In the genomic region with DNA sequence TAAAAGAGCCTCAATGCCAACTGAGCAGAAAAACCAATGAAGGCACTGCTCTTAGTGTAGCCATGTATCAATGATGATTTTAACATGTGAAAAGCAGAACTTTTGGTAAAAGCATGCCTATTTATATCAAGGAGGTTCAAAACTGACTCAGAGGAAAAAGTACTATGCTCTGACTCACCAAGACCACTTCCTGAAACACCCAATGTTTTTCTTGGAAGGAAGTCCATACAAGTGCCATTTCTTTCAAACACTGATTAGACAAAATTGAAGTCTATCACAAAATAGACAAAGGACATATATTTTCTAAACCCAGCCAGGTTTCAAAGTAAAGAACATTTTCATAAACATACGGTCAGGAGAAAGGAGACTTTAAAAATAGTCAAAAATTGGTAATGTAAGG, we compare ENCODE assay signal across 8 cellular contexts.
DNase-seq lines count a peak whose midpoint lies in the region; ATAC-seq, FAIRE-seq and TF ChIP-seq lines count a peak whose summit lies in the region.

No MANE protein-coding gene starts in this region.

- H3K4me1 Mint-ChIP-seq in activated naive CD8-positive, alpha-beta T cell treated with anti-CD3 and anti-CD28 coated beads for 36 hours = peaks cover 25% of the 10 kb centered on the region

- H3K4me3 Mint-ChIP-seq in activated naive CD8-positive, alpha-beta T cell treated with anti-CD3 and anti-CD28 coated beads for 36 hours = no peak overlapping the region

- WGBS in A549 (ENCODE audit: missing lambda C conversion rate) = 32% methylated on average over 1 of the region's 1 CpG

- H3K27ac ChIP-seq in A549 (peak overlapping the region; percentile 30 to 49; a peak in 5 of 6 replicates), keratinocyte (ENCODE audit: control insufficient read depth, insufficient read depth, low read length) (peak overlapping the region; percentile 55), uterus (peak overlapping the region; percentile 82 to 95)

- H4K20me1 ChIP-seq in keratinocyte (ENCODE audit: control insufficient read depth, extremely low read depth, insufficient read depth, low read length) = no peaks in the 10 kb centered on the region

- H3K79me2 ChIP-seq in keratinocyte (ENCODE audit: control insufficient read depth, insufficient read depth, low read length) = no peaks in the 10 kb centered on the region

- POLR2A ChIA-PET in A549 (lab: Yijun Ruan, JAX) = no interaction called here

- H3K36me3 Mint-ChIP-seq in activated naive CD8-positive, alpha-beta T cell treated with anti-CD3 and anti-CD28 coated beads for 36 hours = no peaks in the 10 kb centered on the region

- dilution Hi-C loops in keratinocyte (cut with MboI; ENCODE audit: extremely low pct_ligation_motif_present, low sequenced_read_pairs) = no loop called here

- H3K4me3 ChIP-seq in A549 (no peak overlapping the region), keratinocyte (ENCODE audit: control insufficient read depth in 2 of 3, extremely low read depth in 1 of 3, insufficient read depth in 2 of 3, low read depth in 1 of 3, low read length in 3 of 3) (no peak overlapping the region), uterus (no peak overlapping the region)

- peak overlapping the region; percentile 69 for H3K27ac Mint-ChIP-seq in activated naive CD8-positive, alpha-beta T cell treated with anti-CD3 and anti-CD28 coated beads for 36 hours

- intact Hi-C loops in uterus (cut with DNase I; ENCODE audit: low total_unique reads) = no loop called here

- no peaks in the 10 kb centered on the region for H3K9me3 Mint-ChIP-seq in activated naive CD8-positive, alpha-beta T cell treated with anti-CD3 and anti-CD28 coated beads for 36 hours

- TF ChIP-seq POLR2A in A549 (IDR thresholded peaks at IDR 0.05; ENCODE audit: low read length) (no peak), uterus (IDR thresholded peaks at IDR 0.05) (no peak)

- TF ChIP-seq CTCF in A549 (IDR thresholded peaks at IDR 0.05) = no peak
- no peak for TF ChIP-seq CTCF in keratinocyte (optimal IDR thresholded peaks at IDR 0.05 in 1 of 3, IDR thresholded peaks at IDR 0.05 in 1 of 3, conservative IDR thresholded peaks at IDR 0.05 in 1 of 3; ENCODE audit: extremely low read depth in 1 of 3, insufficient read depth in 2 of 3, low read length in 3 of 3)
- no peak for TF ChIP-seq CTCF in uterus (IDR thresholded peaks at IDR 0.05)

- FAIRE-seq in A549 (lab: Jason Lieb, UNC) = peak; percentile 68
- peak; percentile 97 for FAIRE-seq in keratinocyte (lab: Jason Lieb, UNC)

- H3K9me1 ChIP-seq in keratinocyte (ENCODE audit: control insufficient read depth, extremely low read depth, insufficient read depth, low read length) = no peaks in the 10 kb centered on the region

- H3K4me2 ChIP-seq in A549 = peak overlapping the region; percentile 57
- peak overlapping the region; percentile 39 for H3K4me2 ChIP-seq in keratinocyte (ENCODE audit: control insufficient read depth, extremely low read depth, insufficient read depth, low read depth, low read length)

- no peak overlapping the region for H3K9ac ChIP-seq in keratinocyte (ENCODE audit: control insufficient read depth, extremely low read depth, insufficient read depth, low read length)

- no peak for TF ChIP-seq RAD21 in A549 (conservative IDR thresholded peaks at IDR 0.05 in 1 of 2, IDR thresholded peaks at IDR 0.05 in 1 of 2)

- no peak for TF ChIP-seq EP300 in A549 (IDR thresholded peaks at IDR 0.05)

- CTCF ChIA-PET in A549 (lab: Yijun Ruan, JAX) = no interaction called here

- H3K27me3 Mint-ChIP-seq in activated naive CD8-positive, alpha-beta T cell treated with anti-CD3 and anti-CD28 coated beads for 36 hours = no peaks in the 10 kb centered on the region

- no peaks in the 10 kb centered on the region for H3K27me3 ChIP-seq in keratinocyte (ENCODE audit: control insufficient read depth, extremely low read depth, insufficient read depth, low read length)
- H3K27me3 ChIP-seq in uterus = no peaks in the 10 kb centered on the region

- H3K4me1 ChIP-seq in A549 (peaks cover 56% of the 10 kb centered on the region), keratinocyte (ENCODE audit: control insufficient read depth, extremely low read depth, insufficient read depth, low read length) (peaks cover 26% of the 10 kb centered on the region), uterus (peaks cover 11 to 17% of the 10 kb centered on the region in 2 donors)

- H3K9me3 ChIP-seq in A549 (no peaks in the 10 kb centered on the region), keratinocyte (ENCODE audit: control insufficient read depth, low read depth, low read length) (no peaks in the 10 kb centered on the region), uterus (no peaks in the 10 kb centered on the region)

- ATAC-seq in A549 = peak in 1 of 2 experiments; percentile 75; a peak in 4 of 6 replicates
- peak; percentile 44 for ATAC-seq in GM18873 (IDR thresholded peaks at IDR 0.05; ENCODE audit: low FRiP score, unreplicated experiment)
- ATAC-seq in HG03520 (IDR thresholded peaks at IDR 0.05; ENCODE audit: unreplicated experiment) = peak; percentile 66

- no peak overlapping the region for H2AFZ ChIP-seq in keratinocyte (ENCODE audit: control insufficient read depth, low read length)

- H3K36me3 ChIP-seq in keratinocyte (ENCODE audit: control insufficient read depth in 2 of 2, extremely low read depth in 1 of 2, insufficient read depth in 2 of 2, low read length in 2 of 2) (no peaks in the 10 kb centered on the region), uterus (no peaks in the 10 kb centered on the region)

- DNase-seq in A549 (ENCODE audit: low read depth in 1 of 2, low spot score in 1 of 2) = peak in 1 of 2 experiments; percentile 72
- no peak for DNase-seq in activated naive CD8-positive, alpha-beta T cell treated with anti-CD3 and anti-CD28 coated beads for 36 hours
- peak; percentile 38 for DNase-seq in keratinocyte (ENCODE audit: low read depth, low spot score)
- no peak for DNase-seq in uterus
- no peak for DNase-seq in SK-N-DZ (ENCODE audit: low spot score)
- DNase-seq in amygdala (lab: John Stamatoyannopoulos, UW) = no peak

TF ChIP-seq in A549, 52 proteins besides CTCF, POLR2A, EP300 and RAD21:
- TF ChIP-seq ZFP36 (IDR thresholded peaks at IDR 0.05; ENCODE audit: borderline replicate concordance, partially characterized antibody) (no peak), ZSCAN20 (CRISPR knock-in tag; IDR thresholded peaks at IDR 0.05) (0 out of 2 replicates have a peak, but pooled peaks have one; percentile 64), FOXS1 (CRISPR knock-in tag; IDR thresholded peaks at IDR 0.05) (peak; percentile 89; the same call in 1 of the 2 replicates), HOXB5 (CRISPR knock-in tag; IDR thresholded peaks at IDR 0.05) (no peak), SREBF2 (IDR thresholded peaks at IDR 0.05) (no peak), FOSL2 (IDR thresholded peaks at IDR 0.05) (peak; percentile 60; the same call in 1 of the 2 replicates), FOSL2 (CRISPR knock-in tag; IDR thresholded peaks at IDR 0.05) (peak; percentile 74), KDM1A (IDR thresholded peaks at IDR 0.05; ENCODE audit: low read depth) (no peak), JUNB (IDR thresholded peaks at IDR 0.05) (peak; percentile 53; the same call in 1 of the 2 replicates), RCOR1 (IDR thresholded peaks at IDR 0.05; ENCODE audit: low read depth, low read length) (no peak), JUN (IDR thresholded peaks at IDR 0.05) (no peak), MYC (IDR thresholded peaks at IDR 0.05; ENCODE audit: borderline replicate concordance, low read length) (no peak)
- TF ChIP-seq, protein P1, sequence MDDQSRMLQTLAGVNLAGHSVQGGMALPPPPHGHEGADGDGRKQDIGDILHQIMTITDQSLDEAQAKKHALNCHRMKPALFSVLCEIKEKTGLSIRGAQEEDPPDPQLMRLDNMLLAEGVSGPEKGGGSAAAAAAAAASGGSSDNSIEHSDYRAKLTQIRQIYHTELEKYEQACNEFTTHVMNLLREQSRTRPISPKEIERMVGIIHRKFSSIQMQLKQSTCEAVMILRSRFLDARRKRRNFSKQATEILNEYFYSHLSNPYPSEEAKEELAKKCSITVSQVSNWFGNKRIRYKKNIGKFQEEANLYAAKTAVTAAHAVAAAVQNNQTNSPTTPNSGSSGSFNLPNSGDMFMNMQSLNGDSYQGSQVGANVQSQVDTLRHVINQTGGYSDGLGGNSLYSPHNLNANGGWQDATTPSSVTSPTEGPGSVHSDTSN (IDR thresholded peaks at IDR 0.05) = no peak
- TF ChIP-seq, protein P2, sequence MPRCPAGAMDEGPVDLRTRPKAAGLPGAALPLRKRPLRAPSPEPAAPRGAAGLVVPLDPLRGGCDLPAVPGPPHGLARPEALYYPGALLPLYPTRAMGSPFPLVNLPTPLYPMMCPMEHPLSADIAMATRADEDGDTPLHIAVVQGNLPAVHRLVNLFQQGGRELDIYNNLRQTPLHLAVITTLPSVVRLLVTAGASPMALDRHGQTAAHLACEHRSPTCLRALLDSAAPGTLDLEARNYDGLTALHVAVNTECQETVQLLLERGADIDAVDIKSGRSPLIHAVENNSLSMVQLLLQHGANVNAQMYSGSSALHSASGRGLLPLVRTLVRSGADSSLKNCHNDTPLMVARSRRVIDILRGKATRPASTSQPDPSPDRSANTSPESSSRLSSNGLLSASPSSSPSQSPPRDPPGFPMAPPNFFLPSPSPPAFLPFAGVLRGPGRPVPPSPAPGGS (IDR thresholded peaks at IDR 0.05) = no peak
